Comparison of ENCODE assay signal across 1 cellular context in the genomic region with DNA sequence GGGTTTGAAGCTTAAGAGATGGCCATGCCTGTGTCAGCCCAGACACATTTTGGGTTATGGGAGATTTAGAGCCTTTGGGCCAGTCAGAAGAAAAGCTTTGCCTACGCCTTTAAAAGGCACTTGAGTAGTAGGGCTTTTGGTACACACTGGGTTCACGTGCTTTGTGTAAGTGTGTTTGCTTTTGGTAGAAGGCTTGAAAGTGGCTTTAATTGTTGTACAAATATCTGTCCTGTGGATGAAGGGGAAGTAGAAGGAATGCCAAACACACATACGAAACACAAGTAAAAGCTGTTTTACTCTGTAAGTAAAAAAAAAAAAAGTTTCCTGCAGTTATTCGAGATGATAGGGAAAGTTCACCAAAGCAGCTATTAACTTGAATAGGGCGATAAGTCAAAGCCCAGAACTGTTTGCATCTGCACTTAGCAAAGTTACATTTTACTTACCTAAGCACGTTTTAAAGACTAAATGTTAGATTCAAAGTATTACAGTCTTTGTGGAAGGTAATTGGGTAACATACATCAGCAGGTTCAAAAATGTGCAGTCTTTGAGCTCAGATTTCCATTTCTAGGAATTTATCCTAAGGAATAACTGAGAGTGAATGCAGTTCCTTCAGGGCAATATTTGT.
TF ChIP-seq lines count a peak whose summit lies in the region.

No MANE protein-coding gene starts in this region.

TF ChIP-seq in HepG2, 621 proteins besides CTCF, POLR2A, EP300 and RAD21 (continued from another document and continues in another):
- TF ChIP-seq, protein P1, sequence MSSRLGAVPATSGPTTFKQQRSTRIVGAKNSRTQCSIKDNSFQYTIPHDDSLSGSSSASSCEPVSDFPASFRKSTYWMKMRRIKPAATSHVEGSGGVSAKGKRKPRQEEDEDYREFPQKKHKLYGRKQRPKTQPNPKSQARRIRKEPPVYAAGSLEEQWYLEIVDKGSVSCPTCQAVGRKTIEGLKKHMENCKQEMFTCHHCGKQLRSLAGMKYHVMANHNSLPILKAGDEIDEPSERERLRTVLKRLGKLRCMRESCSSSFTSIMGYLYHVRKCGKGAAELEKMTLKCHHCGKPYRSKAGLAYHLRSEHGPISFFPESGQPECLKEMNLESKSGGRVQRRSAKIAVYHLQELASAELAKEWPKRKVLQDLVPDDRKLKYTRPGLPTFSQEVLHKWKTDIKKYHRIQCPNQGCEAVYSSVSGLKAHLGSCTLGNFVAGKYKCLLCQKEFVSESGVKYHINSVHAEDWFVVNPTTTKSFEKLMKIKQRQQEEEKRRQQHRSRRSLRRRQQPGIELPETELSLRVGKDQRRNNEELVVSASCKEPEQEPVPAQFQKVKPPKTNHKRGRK (CRISPR knock-in tag; IDR thresholded peaks at IDR 0.05): no peak
- TF ChIP-seq NAIF1 (CRISPR knock-in tag; IDR thresholded peaks at IDR 0.05; ENCODE audit: borderline replicate concordance): no peak
- TF ChIP-seq ZNF569 (CRISPR knock-in tag; IDR thresholded peaks at IDR 0.05; ENCODE audit: borderline replicate concordance): no peak
- no peak for TF ChIP-seq ZNF775 (CRISPR knock-in tag; IDR thresholded peaks at IDR 0.05; ENCODE audit: borderline replicate concordance)
- no peak for TF ChIP-seq TBP (CRISPR knock-in tag; IDR thresholded peaks at IDR 0.05)
- TF ChIP-seq ZNF143 (CRISPR knock-in tag; IDR thresholded peaks at IDR 0.05): no peak
- TF ChIP-seq, protein P2, sequence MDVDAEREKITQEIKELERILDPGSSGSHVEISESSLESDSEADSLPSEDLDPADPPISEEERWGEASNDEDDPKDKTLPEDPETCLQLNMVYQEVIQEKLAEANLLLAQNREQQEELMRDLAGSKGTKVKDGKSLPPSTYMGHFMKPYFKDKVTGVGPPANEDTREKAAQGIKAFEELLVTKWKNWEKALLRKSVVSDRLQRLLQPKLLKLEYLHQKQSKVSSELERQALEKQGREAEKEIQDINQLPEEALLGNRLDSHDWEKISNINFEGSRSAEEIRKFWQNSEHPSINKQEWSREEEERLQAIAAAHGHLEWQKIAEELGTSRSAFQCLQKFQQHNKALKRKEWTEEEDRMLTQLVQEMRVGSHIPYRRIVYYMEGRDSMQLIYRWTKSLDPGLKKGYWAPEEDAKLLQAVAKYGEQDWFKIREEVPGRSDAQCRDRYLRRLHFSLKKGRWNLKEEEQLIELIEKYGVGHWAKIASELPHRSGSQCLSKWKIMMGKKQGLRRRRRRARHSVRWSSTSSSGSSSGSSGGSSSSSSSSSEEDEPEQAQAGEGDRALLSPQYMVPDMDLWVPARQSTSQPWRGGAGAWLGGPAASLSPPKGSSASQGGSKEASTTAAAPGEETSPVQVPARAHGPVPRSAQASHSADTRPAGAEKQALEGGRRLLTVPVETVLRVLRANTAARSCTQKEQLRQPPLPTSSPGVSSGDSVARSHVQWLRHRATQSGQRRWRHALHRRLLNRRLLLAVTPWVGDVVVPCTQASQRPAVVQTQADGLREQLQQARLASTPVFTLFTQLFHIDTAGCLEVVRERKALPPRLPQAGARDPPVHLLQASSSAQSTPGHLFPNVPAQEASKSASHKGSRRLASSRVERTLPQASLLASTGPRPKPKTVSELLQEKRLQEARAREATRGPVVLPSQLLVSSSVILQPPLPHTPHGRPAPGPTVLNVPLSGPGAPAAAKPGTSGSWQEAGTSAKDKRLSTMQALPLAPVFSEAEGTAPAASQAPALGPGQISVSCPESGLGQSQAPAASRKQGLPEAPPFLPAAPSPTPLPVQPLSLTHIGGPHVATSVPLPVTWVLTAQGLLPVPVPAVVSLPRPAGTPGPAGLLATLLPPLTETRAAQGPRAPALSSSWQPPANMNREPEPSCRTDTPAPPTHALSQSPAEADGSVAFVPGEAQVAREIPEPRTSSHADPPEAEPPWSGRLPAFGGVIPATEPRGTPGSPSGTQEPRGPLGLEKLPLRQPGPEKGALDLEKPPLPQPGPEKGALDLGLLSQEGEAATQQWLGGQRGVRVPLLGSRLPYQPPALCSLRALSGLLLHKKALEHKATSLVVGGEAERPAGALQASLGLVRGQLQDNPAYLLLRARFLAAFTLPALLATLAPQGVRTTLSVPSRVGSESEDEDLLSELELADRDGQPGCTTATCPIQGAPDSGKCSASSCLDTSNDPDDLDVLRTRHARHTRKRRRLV (CRISPR knock-in tag; IDR thresholded peaks at IDR 0.05): no peak
- TF ChIP-seq, protein P3, sequence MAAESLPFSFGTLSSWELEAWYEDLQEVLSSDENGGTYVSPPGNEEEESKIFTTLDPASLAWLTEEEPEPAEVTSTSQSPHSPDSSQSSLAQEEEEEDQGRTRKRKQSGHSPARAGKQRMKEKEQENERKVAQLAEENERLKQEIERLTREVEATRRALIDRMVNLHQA (CRISPR knock-in tag; IDR thresholded peaks at IDR 0.05): no peak
- TF ChIP-seq MIER2 (CRISPR knock-in tag; IDR thresholded peaks at IDR 0.05): 0 out of 2 replicates have a peak, but pooled peaks have one; percentile 22
- TF ChIP-seq KDM5A (IDR thresholded peaks at IDR 0.05; ENCODE audit: borderline replicate concordance, low read length): no peak
- TF ChIP-seq GATAD1 (CRISPR knock-in tag; IDR thresholded peaks at IDR 0.05): peak; percentile 53
- peak; percentile 74; the same call in 1 of the 2 replicates for TF ChIP-seq ISX (CRISPR knock-in tag; conservative IDR thresholded peaks at IDR 0.05)
- TF ChIP-seq, protein P4, sequence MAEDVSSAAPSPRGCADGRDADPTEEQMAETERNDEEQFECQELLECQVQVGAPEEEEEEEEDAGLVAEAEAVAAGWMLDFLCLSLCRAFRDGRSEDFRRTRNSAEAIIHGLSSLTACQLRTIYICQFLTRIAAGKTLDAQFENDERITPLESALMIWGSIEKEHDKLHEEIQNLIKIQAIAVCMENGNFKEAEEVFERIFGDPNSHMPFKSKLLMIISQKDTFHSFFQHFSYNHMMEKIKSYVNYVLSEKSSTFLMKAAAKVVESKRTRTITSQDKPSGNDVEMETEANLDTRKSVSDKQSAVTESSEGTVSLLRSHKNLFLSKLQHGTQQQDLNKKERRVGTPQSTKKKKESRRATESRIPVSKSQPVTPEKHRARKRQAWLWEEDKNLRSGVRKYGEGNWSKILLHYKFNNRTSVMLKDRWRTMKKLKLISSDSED (CRISPR knock-in tag; IDR thresholded peaks at IDR 0.05): no peak
- TF ChIP-seq NFKB2 (CRISPR knock-in tag; IDR thresholded peaks at IDR 0.05; ENCODE audit: borderline replicate concordance): no peak
- no peak for TF ChIP-seq ZNF274 (CRISPR knock-in tag; IDR thresholded peaks at IDR 0.05)
- no peak for TF ChIP-seq ZNF430 (CRISPR knock-in tag; IDR thresholded peaks at IDR 0.05)
- TF ChIP-seq SIN3A (IDR thresholded peaks at IDR 0.05; ENCODE audit: borderline replicate concordance, low read depth, low read length): no peak
- TF ChIP-seq, protein P5, sequence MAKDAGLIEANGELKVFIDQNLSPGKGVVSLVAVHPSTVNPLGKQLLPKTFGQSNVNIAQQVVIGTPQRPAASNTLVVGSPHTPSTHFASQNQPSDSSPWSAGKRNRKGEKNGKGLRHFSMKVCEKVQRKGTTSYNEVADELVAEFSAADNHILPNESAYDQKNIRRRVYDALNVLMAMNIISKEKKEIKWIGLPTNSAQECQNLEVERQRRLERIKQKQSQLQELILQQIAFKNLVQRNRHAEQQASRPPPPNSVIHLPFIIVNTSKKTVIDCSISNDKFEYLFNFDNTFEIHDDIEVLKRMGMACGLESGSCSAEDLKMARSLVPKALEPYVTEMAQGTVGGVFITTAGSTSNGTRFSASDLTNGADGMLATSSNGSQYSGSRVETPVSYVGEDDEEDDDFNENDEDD (CRISPR knock-in tag; IDR thresholded peaks at IDR 0.05; ENCODE audit: borderline replicate concordance): peak; percentile 19; the same call in 1 of the 2 replicates
- no peak for TF ChIP-seq EED (CRISPR knock-in tag; IDR thresholded peaks at IDR 0.05)
- TF ChIP-seq ZNF747 (CRISPR knock-in tag; IDR thresholded peaks at IDR 0.05; ENCODE audit: borderline replicate concordance): no peak
- 0 out of 2 replicates have a peak, but pooled peaks have one; percentile 29 for TF ChIP-seq MTF2 (CRISPR knock-in tag; IDR thresholded peaks at IDR 0.05; ENCODE audit: borderline replicate concordance)
- TF ChIP-seq, protein P6, sequence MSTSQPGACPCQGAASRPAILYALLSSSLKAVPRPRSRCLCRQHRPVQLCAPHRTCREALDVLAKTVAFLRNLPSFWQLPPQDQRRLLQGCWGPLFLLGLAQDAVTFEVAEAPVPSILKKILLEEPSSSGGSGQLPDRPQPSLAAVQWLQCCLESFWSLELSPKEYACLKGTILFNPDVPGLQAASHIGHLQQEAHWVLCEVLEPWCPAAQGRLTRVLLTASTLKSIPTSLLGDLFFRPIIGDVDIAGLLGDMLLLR (CRISPR knock-in tag; IDR thresholded peaks at IDR 0.05): no peak
- TF ChIP-seq TCF12 (IDR thresholded peaks at IDR 0.05): no peak
- no peak for TF ChIP-seq TCF12 (CRISPR knock-in tag; IDR thresholded peaks at IDR 0.05)
- no peak for TF ChIP-seq PHF8 (CRISPR knock-in tag; IDR thresholded peaks at IDR 0.05)
- TF ChIP-seq ZNF597 (CRISPR knock-in tag; IDR thresholded peaks at IDR 0.05): no peak
- TF ChIP-seq MIXL1 (CRISPR knock-in tag; IDR thresholded peaks at IDR 0.05): peak; percentile 93
- TF ChIP-seq CBX2 (IDR thresholded peaks at IDR 0.05; ENCODE audit: low read depth, low read length): no peak
- no peak for TF ChIP-seq CBX2 (CRISPR knock-in tag; IDR thresholded peaks at IDR 0.05; ENCODE audit: low read depth)
- peak; percentile 71; the same call in 1 of the 2 replicates for TF ChIP-seq CCDC6 (CRISPR knock-in tag; IDR thresholded peaks at IDR 0.05)
- TF ChIP-seq LCORL (IDR thresholded peaks at IDR 0.05): no peak
- TF ChIP-seq LCORL (CRISPR knock-in tag; IDR thresholded peaks at IDR 0.05): peak; percentile 88
- TF ChIP-seq ZNF232 (CRISPR knock-in tag; IDR thresholded peaks at IDR 0.05; ENCODE audit: borderline replicate concordance): peak; percentile 48; the same call in 1 of the 2 replicates
- TF ChIP-seq, protein P7, sequence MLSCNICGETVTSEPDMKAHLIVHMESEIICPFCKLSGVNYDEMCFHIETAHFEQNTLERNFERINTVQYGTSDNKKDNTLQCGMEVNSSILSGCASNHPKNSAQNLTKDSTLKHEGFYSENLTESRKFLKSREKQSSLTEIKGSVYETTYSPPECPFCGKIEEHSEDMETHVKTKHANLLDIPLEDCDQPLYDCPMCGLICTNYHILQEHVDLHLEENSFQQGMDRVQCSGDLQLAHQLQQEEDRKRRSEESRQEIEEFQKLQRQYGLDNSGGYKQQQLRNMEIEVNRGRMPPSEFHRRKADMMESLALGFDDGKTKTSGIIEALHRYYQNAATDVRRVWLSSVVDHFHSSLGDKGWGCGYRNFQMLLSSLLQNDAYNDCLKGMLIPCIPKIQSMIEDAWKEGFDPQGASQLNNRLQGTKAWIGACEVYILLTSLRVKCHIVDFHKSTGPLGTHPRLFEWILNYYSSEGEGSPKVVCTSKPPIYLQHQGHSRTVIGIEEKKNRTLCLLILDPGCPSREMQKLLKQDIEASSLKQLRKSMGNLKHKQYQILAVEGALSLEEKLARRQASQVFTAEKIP (CRISPR knock-in tag; IDR thresholded peaks at IDR 0.05; ENCODE audit: borderline replicate concordance): no peak
- no peak for TF ChIP-seq ZNF616 (CRISPR knock-in tag; IDR thresholded peaks at IDR 0.05; ENCODE audit: low read depth)
- TF ChIP-seq MAF1 (CRISPR knock-in tag; IDR thresholded peaks at IDR 0.05; ENCODE audit: borderline replicate concordance): 0 out of 2 replicates have a peak, but pooled peaks have one; percentile 61
- TF ChIP-seq GTF3A (CRISPR knock-in tag; conservative IDR thresholded peaks at IDR 0.05): no peak
- TF ChIP-seq SRSF9 (IDR thresholded peaks at IDR 0.05; ENCODE audit: borderline replicate concordance, insufficient read depth, low read depth, low read length, poor library complexity, severe bottlenecking): no peak
- TF ChIP-seq ZBTB43 (CRISPR knock-in tag; conservative IDR thresholded peaks at IDR 0.05): peak; percentile 90
- peak; percentile 28; the same call in 1 of the 2 replicates for TF ChIP-seq ZBTB7B (CRISPR knock-in tag; IDR thresholded peaks at IDR 0.05)
- no peak for TF ChIP-seq ZNF816 (CRISPR knock-in tag; IDR thresholded peaks at IDR 0.05; ENCODE audit: borderline replicate concordance)
- TF ChIP-seq, protein P8, sequence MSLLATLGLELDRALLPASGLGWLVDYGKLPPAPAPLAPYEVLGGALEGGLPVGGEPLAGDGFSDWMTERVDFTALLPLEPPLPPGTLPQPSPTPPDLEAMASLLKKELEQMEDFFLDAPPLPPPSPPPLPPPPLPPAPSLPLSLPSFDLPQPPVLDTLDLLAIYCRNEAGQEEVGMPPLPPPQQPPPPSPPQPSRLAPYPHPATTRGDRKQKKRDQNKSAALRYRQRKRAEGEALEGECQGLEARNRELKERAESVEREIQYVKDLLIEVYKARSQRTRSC (CRISPR knock-in tag; IDR thresholded peaks at IDR 0.05; ENCODE audit: low read depth): no peak
- TF ChIP-seq BORCS8-MEF2B (CRISPR knock-in tag; IDR thresholded peaks at IDR 0.05): no peak
- no peak for TF ChIP-seq PCBP2 (optimal IDR thresholded peaks at IDR 0.05; ENCODE audit: low read depth, low read length, poor library complexity, severe bottlenecking)
- no peak for TF ChIP-seq EEA1 (CRISPR knock-in tag; IDR thresholded peaks at IDR 0.05; ENCODE audit: borderline replicate concordance)
- TF ChIP-seq, protein P9, sequence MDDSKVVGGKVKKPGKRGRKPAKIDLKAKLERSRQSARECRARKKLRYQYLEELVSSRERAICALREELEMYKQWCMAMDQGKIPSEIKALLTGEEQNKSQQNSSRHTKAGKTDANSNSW (CRISPR knock-in tag; IDR thresholded peaks at IDR 0.05; ENCODE audit: borderline replicate concordance): no peak
- TF ChIP-seq TSC22D2 (CRISPR knock-in tag; IDR thresholded peaks at IDR 0.05; ENCODE audit: borderline replicate concordance): no peak
- TF ChIP-seq PPARG (CRISPR knock-in tag; conservative IDR thresholded peaks at IDR 0.05): peak; percentile 53; the same call in 1 of the 2 replicates
- no peak for TF ChIP-seq NFE2L2 (IDR thresholded peaks at IDR 0.05; ENCODE audit: low read length)
- TF ChIP-seq MTA1 (CRISPR knock-in tag; IDR thresholded peaks at IDR 0.05; ENCODE audit: borderline replicate concordance): no peak
- TF ChIP-seq THYN1 (CRISPR knock-in tag; IDR thresholded peaks at IDR 0.05; ENCODE audit: borderline replicate concordance, low read depth): no peak
- peak; percentile 77 for TF ChIP-seq FOXO1 (CRISPR knock-in tag; IDR thresholded peaks at IDR 0.05)
- TF ChIP-seq NFRKB (IDR thresholded peaks at IDR 0.05): no peak
